Comparison of ENCODE assay signal across 22 cellular contexts in genomic region chr13:106594986-106595385, GRCh38.
"Had no signal": no experiment of that assay in that cellular context is flagged by ENCODE, and none has a peak within 500 bp of the region (broad histone marks: within the 10 kb centered on the region; RNA-seq: fewer than 3 reads in every experiment).

No MANE protein-coding gene starts in this region.

- DNase-seq: Kasumi-1, MM.1S, NCI-H1092 treated with DMSO at 0.1 percent for 48 hours, NCI-H1436, NCI-H187, NCI-H2029, NCI-H2081 treated with DMSO at 0.1 percent for 48 hours, NCI-H2171, NCI-H226, NCI-H446, NCI-H510A, NCI-H524 treated with DMSO at 0.1 percent for 48 hours, NCI-H69, NCI-H774, PC-3, SHP77, SK-N-SH had no signal

- H3K9me3 ChIP-seq: SK-N-SH had no signal

- H3K4me3 ChIP-seq: K562 had no signal

- H3K27ac ChIP-seq: HL-60, KMS-11, RWPE1 had no signal

- FAIRE-seq: HTR-8/SVneo, K562 had no signal
